14 cellular contexts compared by ENCODE assay signal in genomic region chr1:223341111-223341510, GRCh38.
DNase-seq lines count a peak whose midpoint lies in the region.
"Had no signal": no experiment of that assay in that cellular context is flagged by ENCODE, and none has a peak within 500 bp of the region (broad histone marks: within the 10 kb centered on the region; RNA-seq: fewer than 3 reads in every experiment).

No MANE protein-coding gene starts in this region.

- H3K9ac ChIP-seq in BLaER1 treated with 17β-estradiol and CSF1 and Interleukin-3, amounts not matched to agents 10 nM and 100 nM, result peak overlapping the region in 8 of 11 experiments; percentile 54 to 71 (median 67); a peak in 16 of 22 replicates

- H3K4me3 ChIP-seq in BLaER1 treated with 17β-estradiol and CSF1 and Interleukin-3, amounts not matched to agents 10 nM and 100 nM, result peak overlapping the region in 3 of 10 experiments; percentile 17 to 50 (median 38); a peak in 5 of 20 replicates

- no peaks in the 10 kb centered on the region for H3K9me3 ChIP-seq in BLaER1 treated with 17β-estradiol and CSF1 and Interleukin-3, amounts not matched to agents 10 nM and 100 nM (replicated peaks in 1 of 11)

- peaks cover 31 to 72% (median 58%) of the 10 kb centered on the region in 10 experiments for H3K4me1 ChIP-seq in BLaER1 treated with 17β-estradiol and CSF1 and Interleukin-3, amounts not matched to agents 10 nM and 100 nM

- H3K27me3 ChIP-seq in BLaER1 treated with 17β-estradiol and CSF1 and Interleukin-3, amounts not matched to agents 10 nM and 100 nM, result no peaks in the 10 kb centered on the region

- no peaks in the 10 kb centered on the region for H4K20me1 ChIP-seq in BLaER1 treated with 17β-estradiol and CSF1 and Interleukin-3, amounts not matched to agents 10 nM and 100 nM

- peak overlapping the region; percentile 74 to 97 (median 87) for H3K4me2 ChIP-seq in BLaER1 treated with 17β-estradiol and CSF1 and Interleukin-3, amounts not matched to agents 10 nM and 100 nM

- peak overlapping the region in 9 of 11 experiments; percentile 50 to 86 (median 79); a peak in 18 of 22 replicates for H3K27ac ChIP-seq in BLaER1 treated with 17β-estradiol and CSF1 and Interleukin-3, amounts not matched to agents 10 nM and 100 nM
- peak overlapping the region; percentile 35 for H3K27ac ChIP-seq in cingulate gyrus (ENCODE audit: low read depth, low read length)
- H3K27ac ChIP-seq: HL-60 had no signal

- H3K36me3 ChIP-seq in BLaER1 treated with 17β-estradiol and CSF1 and Interleukin-3, amounts not matched to agents 10 nM and 100 nM, result no peaks in the 10 kb centered on the region

- peak; percentile 59 for DNase-seq in NCI-H2227 treated with DMSO at 0.1 percent for 48 hours (lab: John Stamatoyannopoulos, UW)
- DNase-seq in kidney tubule cell (ENCODE audit: low spot score), result peak; percentile 73
- no peak for DNase-seq in cerebellar cortex (ENCODE audit: low spot score)
- no peak for DNase-seq in NCI-H226
- DNase-seq in putamen (ENCODE audit: low spot score), result no peak
- no peak for DNase-seq in islet precursor cell
- DNase-seq: activated T-cell treated with anti-CD3 and anti-CD28 coated beads, Interleukin-2, amount 50 U/mL, for 24 hours; CD4-positive, alpha-beta T cell; effector CD4-positive, alpha-beta T cell; NCI-H2029; T-helper 1 cell had no signal

Comparison
In these comparisons a context has a peak if more than half of its experiments do, and no peak if none do; other contexts are left out.
1. DNase-seq: peak in NCI-H2227 treated with DMSO at 0.1 percent for 48 hours (single experiment) and kidney tubule cell (single experiment); none in cerebellar cortex (single experiment), NCI-H226 (single experiment), putamen (single experiment) and islet precursor cell (single experiment).